Comparison of ENCODE assay signal across 9 cellular contexts in genomic region chrX:112761239-112762207, GRCh38.
DNase-seq lines count a peak whose midpoint lies in the region; ATAC-seq lines count a peak whose summit lies in the region.
"Had no signal": no experiment of that assay in that cellular context is flagged by ENCODE, and none has a peak within 500 bp of the region (broad histone marks: within the 10 kb centered on the region; RNA-seq: fewer than 3 reads in every experiment).

No MANE protein-coding gene starts in this region.

- no peaks in the 10 kb centered on the region for H3K9me3 Mint-ChIP-seq in stimulated activated memory B cell treated with anti-CD40 and anti-IgM and Interleukin-4, amounts not matched to agents 10 μg/mL and 1 μg/mL and 100 μg/mL, for 72 hours
- H3K9me3 Mint-ChIP-seq in activated CD4-positive, alpha-beta T cell treated with anti-CD3 and anti-CD28 coated beads, Interleukin-2, amount 10 ng/mL, durations not matched to agents 7 days and 5 days = no peaks in the 10 kb centered on the region

- POLR2A ChIA-PET in activated CD4-positive, alpha-beta T cell treated with anti-CD3 and anti-CD28 coated beads, Interleukin-2, amount 10 ng/mL, durations not matched to agents 7 days and 5 days (lab: Charles Lee) = no interaction called here

- H3K4me1 Mint-ChIP-seq in stimulated activated memory B cell treated with anti-CD40 and anti-IgM and Interleukin-4, amounts not matched to agents 10 μg/mL and 1 μg/mL and 100 μg/mL, for 72 hours = peaks cover 10% of the 10 kb centered on the region
- no peaks in the 10 kb centered on the region for H3K4me1 Mint-ChIP-seq in activated CD4-positive, alpha-beta T cell treated with anti-CD3 and anti-CD28 coated beads, Interleukin-2, amount 10 ng/mL, durations not matched to agents 7 days and 5 days

- no peaks in the 10 kb centered on the region for H3K36me3 Mint-ChIP-seq in stimulated activated memory B cell treated with anti-CD40 and anti-IgM and Interleukin-4, amounts not matched to agents 10 μg/mL and 1 μg/mL and 100 μg/mL, for 72 hours
- no peaks in the 10 kb centered on the region for H3K36me3 Mint-ChIP-seq in activated CD4-positive, alpha-beta T cell treated with anti-CD3 and anti-CD28 coated beads, Interleukin-2, amount 10 ng/mL, durations not matched to agents 7 days and 5 days (ENCODE audit: low read depth)

- no peaks in the 10 kb centered on the region for H3K27me3 Mint-ChIP-seq in stimulated activated memory B cell treated with anti-CD40 and anti-IgM and Interleukin-4, amounts not matched to agents 10 μg/mL and 1 μg/mL and 100 μg/mL, for 72 hours
- H3K27me3 Mint-ChIP-seq in activated CD4-positive, alpha-beta T cell treated with anti-CD3 and anti-CD28 coated beads, Interleukin-2, amount 10 ng/mL, durations not matched to agents 7 days and 5 days = no peaks in the 10 kb centered on the region

- H3K27ac Mint-ChIP-seq in stimulated activated memory B cell treated with anti-CD40 and anti-IgM and Interleukin-4, amounts not matched to agents 10 μg/mL and 1 μg/mL and 100 μg/mL, for 72 hours = peak overlapping the region; percentile 76
- H3K27ac Mint-ChIP-seq in activated CD4-positive, alpha-beta T cell treated with anti-CD3 and anti-CD28 coated beads, Interleukin-2, amount 10 ng/mL, durations not matched to agents 7 days and 5 days = no peak overlapping the region

- peak; percentile 80 for ATAC-seq in GM19035 (IDR thresholded peaks at IDR 0.05; ENCODE audit: unreplicated experiment)
- peak; percentile 88 for ATAC-seq in HG02610 (IDR thresholded peaks at IDR 0.05; ENCODE audit: unreplicated experiment)
- ATAC-seq in HG03469 (IDR thresholded peaks at IDR 0.05; ENCODE audit: unreplicated experiment) = peak; percentile 88
- peak; percentile 96 for ATAC-seq in stimulated activated memory B cell treated with anti-CD40 and anti-IgM and Interleukin-4, amounts not matched to agents 10 μg/mL and 1 μg/mL and 100 μg/mL, for 72 hours
- ATAC-seq: PC-3 had no signal

- CTCF ChIA-PET in activated CD4-positive, alpha-beta T cell treated with anti-CD3 and anti-CD28 coated beads, Interleukin-2, amount 10 ng/mL, durations not matched to agents 7 days and 5 days (lab: Charles Lee) = interaction anchor here (0.7 kb wide), 1 partner anchor 35 kb away, joined by 3 read pairs; no protein-coding TSS in a partner anchor

- no peak for DNase-seq in stimulated activated naive CD4-positive, alpha-beta T cell (lab: John Stamatoyannopoulos, UW)
- DNase-seq in activated CD4-positive, alpha-beta T cell treated with anti-CD3 and anti-CD28 coated beads, Interleukin-2, amount 10 ng/mL, durations not matched to agents 7 days and 5 days = no peak
- no peak for DNase-seq in cerebellar nuclear complex (lab: John Stamatoyannopoulos, UW)
- DNase-seq: aorta, PC-3 had no signal

- peak overlapping the region; percentile 17 for H3K4me3 Mint-ChIP-seq in stimulated activated memory B cell treated with anti-CD40 and anti-IgM and Interleukin-4, amounts not matched to agents 10 μg/mL and 1 μg/mL and 100 μg/mL, for 72 hours
- no peak overlapping the region for H3K4me3 Mint-ChIP-seq in activated CD4-positive, alpha-beta T cell treated with anti-CD3 and anti-CD28 coated beads, Interleukin-2, amount 10 ng/mL, durations not matched to agents 7 days and 5 days
